7 cellular contexts compared by ENCODE assay signal in genomic region chr20:329325-329695, GRCh38. TPM values are rescaled to one million over a fixed set of nuclear protein-coding genes. Genes with fewer than 3 reads are reported as not detected.
DNase-seq lines count a peak whose midpoint lies in the region; ATAC-seq and TF ChIP-seq lines count a peak whose summit lies in the region.
"Had no signal": no experiment of that assay in that cellular context is flagged by ENCODE, and none has a peak within 500 bp of the region (broad histone marks: within the 10 kb centered on the region; RNA-seq: fewer than 3 reads in every experiment).

No MANE protein-coding gene starts in this region.

- H3K36me3 ChIP-seq in HCT116 (ENCODE audit: control insufficient read depth in 1 of 2, insufficient read depth in 2 of 2, low read length in 2 of 2) (0 out of 4 replicates have a peak, but pooled peaks cover 0 to 3% of the 10 kb centered on the region in 2 experiments), neural cell (ENCODE audit: insufficient read depth, low read length) (no peaks in the 10 kb centered on the region), thyroid gland (no peaks in the 10 kb centered on the region)

- peaks cover 11% of the 10 kb centered on the region for H3K36me3 Mint-ChIP-seq in activated naive CD8-positive, alpha-beta T cell treated with anti-CD3 and anti-CD28 coated beads for 36 hours

- H3K9me2 ChIP-seq in HCT116 (ENCODE audit: insufficient read depth) (no peaks in the 10 kb centered on the region), neural cell (ENCODE audit: insufficient read depth, low read length) (no peaks in the 10 kb centered on the region)

- TF ChIP-seq RAD21 in HCT116 (IDR thresholded peaks at IDR 0.05; ENCODE audit: low read depth) = no peak
- TF ChIP-seq RAD21 in neural cell (conservative IDR thresholded peaks at IDR 0.05) = no peak

- H3K27me3 Mint-ChIP-seq in activated naive CD8-positive, alpha-beta T cell treated with anti-CD3 and anti-CD28 coated beads for 36 hours = no peaks in the 10 kb centered on the region

- no peaks in the 10 kb centered on the region for H3K9me3 Mint-ChIP-seq in activated naive CD8-positive, alpha-beta T cell treated with anti-CD3 and anti-CD28 coated beads for 36 hours
- H3K9me3 Mint-ChIP-seq: activated T-cell treated with anti-CD3 and anti-CD28 coated beads, Interleukin-2, amount 50 U/mL, for 4 hours had no signal

- no peak for ATAC-seq in HCT116
- ATAC-seq: activated T-cell treated with anti-CD3 and anti-CD28 coated beads, Interleukin-2, amount 50 U/mL, for 4 hours had no signal

- 54 to 59% methylated on average over 4 of the region's 4 CpGs for WGBS in thyroid gland, 2 donors

- peaks cover 30% of the 10 kb centered on the region for H3K4me1 Mint-ChIP-seq in activated naive CD8-positive, alpha-beta T cell treated with anti-CD3 and anti-CD28 coated beads for 36 hours

- intact Hi-C loops in HCT116 (cut with micrococcal nuclease) = no loop called here
- intact Hi-C loops in thyroid gland (cut with DNase I) = no loop called here

- no peak overlapping the region for H2AFZ ChIP-seq in HCT116 (ENCODE audit: low read depth, low read length, poor library complexity, severe bottlenecking)
- no peak overlapping the region for H2AFZ ChIP-seq in neural cell (ENCODE audit: low read depth, low read length)

- peak overlapping the region; percentile 78 for H3K27ac Mint-ChIP-seq in activated naive CD8-positive, alpha-beta T cell treated with anti-CD3 and anti-CD28 coated beads for 36 hours

- H3K27ac ChIP-seq in HCT116 (ENCODE audit: low read depth, low read length) (0 out of 2 replicates have a peak overlapping the region, but pooled peaks have one; percentile 14), neural cell (ENCODE audit: low read length) (peak overlapping the region; percentile 23), thyroid gland (peak overlapping the region in 1 of 3 donors; percentile 17)

- DNase-seq in HCT116 (ENCODE audit: low read depth, low spot score) (no peak), thyroid gland (no peak), globus pallidus (ENCODE audit: low spot score) (no peak)
- DNase-seq in activated naive CD8-positive, alpha-beta T cell treated with anti-CD3 and anti-CD28 coated beads for 36 hours = no peak
- no peak for DNase-seq in stimulated activated CD8-positive, alpha-beta memory T cell treated with anti-CD3 and anti-CD28 coated beads, Interleukin-4, amount 100 ng/mL, for 48 hours
- DNase-seq: activated T-cell treated with anti-CD3 and anti-CD28 coated beads, Interleukin-2, amount 50 U/mL, for 4 hours had no signal

- H3K4me3 Mint-ChIP-seq in activated naive CD8-positive, alpha-beta T cell treated with anti-CD3 and anti-CD28 coated beads for 36 hours = no peak overlapping the region
- H3K4me3 Mint-ChIP-seq: activated T-cell treated with anti-CD3 and anti-CD28 coated beads, Interleukin-2, amount 50 U/mL, for 4 hours had no signal

- RAD21 ChIA-PET in HCT116 (lab: Charles Lee; ENCODE audit: low non-redundant PET in 1 of 2, low total read pairs in 2 of 2, uncharacterized antibody in 2 of 2, unreplicated experiment in 2 of 2) = no interaction called here

- POLR2A ChIA-PET in HCT116 (lab: Charles Lee) = no interaction called here

- H3K27me3 ChIP-seq in HCT116 (ENCODE audit: insufficient read depth, low read length) (no peaks in the 10 kb centered on the region), neural cell (ENCODE audit: insufficient read depth, low read depth, low read length) (no peaks in the 10 kb centered on the region), thyroid gland (no peaks in the 10 kb centered on the region)

- H3K9me3 ChIP-seq in HCT116 (ENCODE audit: control insufficient read depth in 1 of 2, insufficient read depth in 1 of 2, low read depth in 1 of 2, low read length in 2 of 2) (no peaks in the 10 kb centered on the region), neural cell (ENCODE audit: low read length) (no peaks in the 10 kb centered on the region), thyroid gland (no peaks in the 10 kb centered on the region)

- H3K4me2 ChIP-seq in HCT116 (ENCODE audit: low read length) = no peak overlapping the region; the same call in 1 of the 2 replicates
- peak overlapping the region; percentile 28 for H3K4me2 ChIP-seq in neural cell (ENCODE audit: low read length)

- H3K4me3 ChIP-seq in HCT116 (replicated peaks in 1 of 2; ENCODE audit: low read depth in 1 of 2, low read length in 2 of 2) (no peak overlapping the region), neural cell (ENCODE audit: low read length) (peak overlapping the region; percentile 98), thyroid gland (replicated peaks in 1 of 3) (no peak overlapping the region)

- peaks cover 3 to 47% of the 10 kb centered on the region in 2 experiments; a peak in 3 of 4 replicates for H3K4me1 ChIP-seq in HCT116 (ENCODE audit: control insufficient read depth in 1 of 2, insufficient read depth in 2 of 2, low read length in 2 of 2)
- peaks cover 14 to 27% of the 10 kb centered on the region in 2 donors for H3K4me1 ChIP-seq in thyroid gland

- peaks cover 8% of the 10 kb centered on the region for H3F3A ChIP-seq in neural cell (ENCODE audit: insufficient read depth, low read length, poor library complexity, severe bottlenecking)

- H3K9ac ChIP-seq in HCT116 (ENCODE audit: low read length) = no peak overlapping the region
- peak overlapping the region; percentile 94 for H3K9ac ChIP-seq in neural cell (ENCODE audit: low read length)

- TF ChIP-seq CTCF in HCT116 (IDR thresholded peaks at IDR 0.05 in 2 of 3, conservative IDR thresholded peaks at IDR 0.05 in 1 of 3; ENCODE audit: borderline replicate concordance in 1 of 3, insufficient read depth in 1 of 3, low read depth in 2 of 3, low read length in 2 of 3) (no peak), neural cell (IDR thresholded peaks at IDR 0.05; ENCODE audit: poor library complexity, severe bottlenecking) (no peak), thyroid gland (IDR thresholded peaks at IDR 0.05) (no peak)

- TF ChIP-seq POLR2A in HCT116 (IDR thresholded peaks at IDR 0.05; ENCODE audit: borderline replicate concordance, extremely low read depth, insufficient read depth, insufficient read length) (no peak), thyroid gland (IDR thresholded peaks at IDR 0.05) (no peak)

- TF ChIP-seq EP300 in neural cell (conservative IDR thresholded peaks at IDR 0.05; ENCODE audit: poor library complexity, severe bottlenecking) = no peak

- no peaks in the 10 kb centered on the region for H4K20me1 ChIP-seq in HCT116 (ENCODE audit: insufficient read depth)
- H4K20me1 ChIP-seq in neural cell (ENCODE audit: insufficient read depth) = peaks cover 17% of the 10 kb centered on the region

- H3K79me2 ChIP-seq in HCT116 (ENCODE audit: insufficient read depth, low read length) (peaks cover 34% of the 10 kb centered on the region), neural cell (replicated peaks; ENCODE audit: insufficient read depth, low read length) (peaks cover 17% of the 10 kb centered on the region)

- BruUV-seq in HCT116 (replicated peaks; lab: Mats Ljungman, UMichigan) = no TSS peak

- CTCF ChIA-PET in HCT116 (lab: Charles Lee) = interaction anchor here (1.1 kb wide), 1 partner anchor 12 kb away, joined by 3 read pairs; no protein-coding TSS in a partner anchor

TF ChIP-seq in HCT116, 20 proteins besides CTCF, POLR2A, EP300 and RAD21:
- TF ChIP-seq JUND (IDR thresholded peaks at IDR 0.05) (no peak), POLR2AphosphoS5 (IDR thresholded peaks at IDR 0.05; ENCODE audit: low read depth, low read length) (peak; percentile 12; the same call in 1 of the 2 replicates)

TF ChIP-seq in neural cell, 6 proteins besides CTCF, POLR2A, EP300 and RAD21 (continues in another document):
- TF ChIP-seq EZH2 (IDR thresholded peaks at IDR 0.05; ENCODE audit: borderline replicate concordance, insufficient read depth, low read length, poor library complexity, severe bottlenecking) (no peak), POLR2AphosphoS5 (IDR thresholded peaks at IDR 0.05) (no peak), MXI1 (conservative IDR thresholded peaks at IDR 0.05; ENCODE audit: poor library complexity, severe bottlenecking) (no peak)

RNA-seq across cellular contexts. Expression of gene SOX12, which starts 4.0 kb away (rescaled TPM):
- total RNA-seq in HCT116 (2021; ENCODE audit: unreplicated experiment) (40.4 TPM), thyroid gland (10 to 100 TPM in 1 of 4 donors, 1 to 10 TPM in 3; 7.1 to 12.9 (median 9.0) TPM)
- 21.0 and 24.0 TPM in 2 replicates for polyA plus RNA-seq in HCT116 (2012)
- total RNA-seq in activated naive CD8-positive, alpha-beta T cell treated with anti-CD3 and anti-CD28 coated beads for 36 hours = 10 to 100 TPM; 13.1 to 13.3 TPM
- polyA plus RNA-seq in neural cell = 6.8 and 9.6 TPM in 2 replicates
- 12.5 and 13.4 TPM in 2 replicates for polyA minus RNA-seq in neural cell

RNA-seq across cellular contexts. Expression of gene NRSN2, which starts 17.6 kb away (rescaled TPM):
- total RNA-seq in HCT116 (2021; ENCODE audit: unreplicated experiment) (1.9 TPM), thyroid gland (10 to 100 TPM; 29.8 to 56.7 (median 42.4) TPM)
- polyA plus RNA-seq in HCT116 (2012) = 2.0 and 2.5 TPM in 2 replicates
- total RNA-seq in activated naive CD8-positive, alpha-beta T cell treated with anti-CD3 and anti-CD28 coated beads for 36 hours = 10 to 100 TPM; 11.2 to 12.6 TPM
- polyA plus RNA-seq in neural cell = 19.6 and 43.1 TPM in 2 replicates
- polyA minus RNA-seq in neural cell = 29.2 and 30.7 TPM in 2 replicates

RNA-seq across cellular contexts. Expression of gene ZCCHC3, which starts 31.9 kb away (rescaled TPM):
- total RNA-seq in HCT116 (2021; ENCODE audit: unreplicated experiment) (19.3 TPM), thyroid gland (10 to 100 TPM; 20.2 to 28.4 (median 22.3) TPM)
- 12.2 and 13.8 TPM in 2 replicates for polyA plus RNA-seq in HCT116 (2012)
- total RNA-seq in activated naive CD8-positive, alpha-beta T cell treated with anti-CD3 and anti-CD28 coated beads for 36 hours = 10 to 100 TPM; 23.3 to 24.5 TPM
- polyA plus RNA-seq in neural cell = 15.5 and 19.5 TPM in 2 replicates
- 32.5 and 41.9 TPM in 2 replicates for polyA minus RNA-seq in neural cell

RNA-seq across cellular contexts. Expression of gene C20orf96, which starts 38.8 kb away (rescaled TPM):
- total RNA-seq in HCT116 (2021; ENCODE audit: unreplicated experiment) (22.1 TPM), thyroid gland (1 to 10 TPM; 4.1 to 9.5 (median 7.0) TPM)
- 16.9 and 18.7 TPM in 2 replicates for polyA plus RNA-seq in HCT116 (2012)
- total RNA-seq in activated naive CD8-positive, alpha-beta T cell treated with anti-CD3 and anti-CD28 coated beads for 36 hours = 1 to 10 TPM; 7.5 to 7.8 TPM
- 7.8 and 10.9 TPM in 2 replicates for polyA plus RNA-seq in neural cell
- 8.0 and 8.7 TPM in 2 replicates for polyA minus RNA-seq in neural cell

RNA-seq across cellular contexts. Expression of gene TRIB3, which starts 51.2 kb away (rescaled TPM):
- total RNA-seq in HCT116 (2021; ENCODE audit: unreplicated experiment) (113 TPM), thyroid gland (10 to 100 TPM in 2 of 4 donors, 1 to 10 TPM in 2; 6.1 to 16.5 (median 8.1) TPM)
- polyA plus RNA-seq in HCT116 (2012) = 184 and 189 TPM in 2 replicates
- total RNA-seq in activated naive CD8-positive, alpha-beta T cell treated with anti-CD3 and anti-CD28 coated beads for 36 hours = 10 to 100 TPM; 57.8 to 58.0 TPM
- 6.0 and 6.8 TPM in 2 replicates for polyA plus RNA-seq in neural cell
- polyA minus RNA-seq in neural cell = 9.0 and 9.7 TPM in 2 replicates
